In genomic region chr2:232523682-232524597, GRCh38 we compare ENCODE assay signal across 8 cellular contexts. TPM values are rescaled to one million over a fixed set of nuclear protein-coding genes. Genes with fewer than 3 reads are reported as not detected.
DNase-seq lines count a peak whose midpoint lies in the region; ATAC-seq, FAIRE-seq and TF ChIP-seq lines count a peak whose summit lies in the region.

No MANE protein-coding gene starts in this region.

- TF ChIP-seq POLR2A in K562 (conservative IDR thresholded peaks at IDR 0.05) = no peak
- no peak for TF ChIP-seq POLR2A in GM12892 (IDR thresholded peaks at IDR 0.05; ENCODE audit: low read depth, low read length)

- 0 out of 4 replicates have a peak, but pooled peaks of 1 of the 2 experiments have one; percentile 23 for TF ChIP-seq RAD21 in K562 (CRISPR knock-in tag; conservative IDR thresholded peaks at IDR 0.05 in 1 of 2, IDR thresholded peaks at IDR 0.05 in 1 of 2)

- no peak overlapping the region for H3K9ac ChIP-seq in K562 (ENCODE audit: insufficient read depth in 1 of 2, low read depth in 2 of 2, low read length in 2 of 2)

- FAIRE-seq in K562 (lab: Jason Lieb, UNC) (peak; percentile 23), GM12892 (lab: Jason Lieb, UNC) (no peak)

- H3K9me1 ChIP-seq in K562 (ENCODE audit: control insufficient read depth, insufficient read depth, low read length) = no peaks in the 10 kb centered on the region

- 2% methylated on average over 15 of the region's 75 CpGs for WGBS in K562 (ENCODE audit: insufficient coverage, low coverage, missing lambda C conversion rate)

- peaks cover 0 to 53% of the 10 kb centered on the region in 2 experiments; a peak in 3 of 5 replicates for H3K27me3 ChIP-seq in K562 (ENCODE audit: control insufficient read depth in 2 of 2, insufficient read depth in 2 of 2, low read length in 2 of 2)

- DNase-seq in NCI-H524 (lab: John Stamatoyannopoulos, UW) (peak; percentile 25 to 63), NCI-H524 treated with DMSO at 0.1 percent for 48 hours (lab: John Stamatoyannopoulos, UW) (no peak), NCI-H69 (lab: John Stamatoyannopoulos, UW) (peak; percentile 57), K562 (ENCODE audit: extremely low read depth in 1 of 4, low spot score in 3 of 4) (peak; percentile 59 to 72 (median 62)), islet precursor cell (peak; percentile 86), GM12892 (ENCODE audit: insufficient read length) (no peak)
- DNase-seq in stimulated activated naive CD8-positive, alpha-beta T cell treated with anti-CD3 and anti-CD28 coated beads, Interleukin-15, Interleukin-2, amounts not matched to agents 100 U/mL and 50 U/mL, for 24 hours = peak; percentile 60

- in situ Hi-C loops in K562 (cut with MboI) = no loop called here

- intact Hi-C loops in K562 (cut with micrococcal nuclease) = loop anchor here (5.0 kb wide), 3 partner anchors 77 to 287 kb away; no protein-coding TSS in a partner anchor

- H3K79me2 ChIP-seq in K562 (ENCODE audit: control insufficient read depth, insufficient read depth, low read length) = no peaks in the 10 kb centered on the region

- POLR2A ChIA-PET in K562 (lab: Yijun Ruan, JAX) = interaction anchor here (0.7 kb wide), 2 partner anchors 26 to 282 kb away, joined by 3 to 5 read pairs; partner anchors contain the start of genes EIF4E2 and TIGD1

- peaks cover 0 to 27% of the 10 kb centered on the region in 2 experiments; a peak in 2 of 5 replicates for H3K4me1 ChIP-seq in K562 (replicated peaks in 1 of 2; ENCODE audit: control insufficient read depth in 2 of 2, insufficient read depth in 2 of 2, low read length in 2 of 2)

- no peak overlapping the region for H3K27ac ChIP-seq in K562 (ENCODE audit: extremely low read depth, low read depth, low read length)

- BruUV-seq in K562 (replicated peaks; lab: Mats Ljungman, UMichigan) = no TSS peak

- TF ChIP-seq CTCF in K562 (IDR thresholded peaks at IDR 0.05 in 2 of 3, conservative IDR thresholded peaks at IDR 0.05 in 1 of 3; ENCODE audit: insufficient read depth in 2 of 3, low read depth in 1 of 3, low read length in 3 of 3) = peak; percentile 32 to 49 (median 35); a peak in 5 of 6 replicates

- CTCF ChIA-PET in K562 (lab: Yijun Ruan, JAX; ENCODE audit: low intra/inter-chr PET ratio) = no interaction called here

- ATAC-seq in K562 (peak; percentile 89), HG03108 (IDR thresholded peaks at IDR 0.05; ENCODE audit: unreplicated experiment) (no peak)
- ATAC-seq in stimulated activated naive CD8-positive, alpha-beta T cell treated with anti-CD3 and anti-CD28 coated beads, Interleukin-15, Interleukin-2, amounts not matched to agents 100 U/mL and 50 U/mL, for 24 hours = peak; percentile 58

- H4K20me1 ChIP-seq in K562 (replicated peaks; ENCODE audit: control insufficient read depth, insufficient read depth, low read length) = no peaks in the 10 kb centered on the region

- H3K9me3 ChIP-seq in K562 (replicated peaks; ENCODE audit: control insufficient read depth, insufficient read depth, low read depth, low read length) = no peaks in the 10 kb centered on the region

- 0 out of 2 replicates have a peak overlapping the region, but pooled peaks have one; percentile 13 for H3K4me3 ChIP-seq in K562

- H3K36me3 ChIP-seq in K562 (ENCODE audit: control insufficient read depth, insufficient read depth, low read length) = no peaks in the 10 kb centered on the region

- no peak overlapping the region for H3K4me2 ChIP-seq in K562 (ENCODE audit: insufficient read depth, low read length)

- no peak for TF ChIP-seq EP300 in K562 (IDR thresholded peaks at IDR 0.05; ENCODE audit: low read length)

- no peak overlapping the region for H2AFZ ChIP-seq in K562 (ENCODE audit: low read depth, low read length)

RNA-seq across cellular contexts. Expression of gene CHRND, which starts 2.0 kb away (rescaled TPM):
- total RNA-seq in K562 (2011; cell fraction: chromatin; rRNA removed; ENCODE audit: low replicate concordance) = not detected in 2 replicates
- total RNA-seq in K562 (2011; cell fraction: nucleolus; rRNA removed) = not detected in 2 replicates
- total RNA-seq in K562 (2011; cell fraction: nucleoplasm; rRNA removed) = not detected in 2 replicates
- total RNA-seq in K562 (2014; rRNA removed) (not detected in 2 replicates), K562 (2014; rRNA removed; fragmentation: Illumina TruSeq; extraction: Trizol) (not detected in 2 replicates), K562 (2015; rRNA removed; fragmentation: Illumina TruSeq; extraction: Trizol) (not detected in 2 replicates), K562 (2021) (not detected in 2 replicates)
- polyA plus RNA-seq in K562 (2011; rRNA removed) (not detected in 2 replicates), K562 (2014; fragmentation: Illumina TruSeq; extraction: Trizol) (not detected in 2 replicates), K562 (2014; fragmentation: Nextera tagmentation; extraction: Ambion mirVana) (not detected), K562 (2014; rRNA removed) (not detected in 2 replicates)
- polyA plus RNA-seq in K562 (2011; cell fraction: cytosol; rRNA removed) = not detected in 2 replicates
- not detected in 2 replicates for polyA plus RNA-seq in K562 (2011; cell fraction: nucleus; rRNA removed)
- not detected in 2 replicates for polyA plus RNA-seq in K562 (2012)
- polyA minus RNA-seq in K562 (2011; rRNA and poly(A)+ RNA removed) = not detected in 2 replicates
- not detected in 2 replicates for polyA minus RNA-seq in K562 (2011; cell fraction: cytosol; rRNA and poly(A)+ RNA removed)
- polyA minus RNA-seq in K562 (2011; cell fraction: nucleus; rRNA and poly(A)+ RNA removed) = not detected in 2 replicates
- polyA plus RNA-seq in GM12892 (2012; ENCODE audit: missing spikeins) = not detected

RNA-seq across cellular contexts. Expression of gene PRSS56, which starts 3.8 kb away (rescaled TPM):
- not detected in 2 replicates for total RNA-seq in K562 (2011; cell fraction: chromatin; rRNA removed; ENCODE audit: low replicate concordance)
- not detected in 2 replicates for total RNA-seq in K562 (2011; cell fraction: nucleolus; rRNA removed)
- not detected in 2 replicates for total RNA-seq in K562 (2011; cell fraction: nucleoplasm; rRNA removed)
- total RNA-seq in K562 (2014; rRNA removed) = not detected in 2 replicates
- not detected in 2 replicates for total RNA-seq in K562 (2014; rRNA removed; fragmentation: Illumina TruSeq; extraction: Trizol)
- not detected in 2 replicates for total RNA-seq in K562 (2015; rRNA removed; fragmentation: Illumina TruSeq; extraction: Trizol)
- total RNA-seq in K562 (2021) = not detected in 2 replicates
- polyA plus RNA-seq in K562 (2011; rRNA removed) = not detected in 2 replicates
- not detected in 2 replicates for polyA plus RNA-seq in K562 (2011; cell fraction: cytosol; rRNA removed)
- not detected in 2 replicates for polyA plus RNA-seq in K562 (2011; cell fraction: nucleus; rRNA removed)
- not detected in 2 replicates for polyA plus RNA-seq in K562 (2012)
- polyA plus RNA-seq in K562 (2014; fragmentation: Illumina TruSeq; extraction: Trizol) = not detected in 2 replicates
- not detected for polyA plus RNA-seq in K562 (2014; fragmentation: Nextera tagmentation; extraction: Ambion mirVana)
- polyA plus RNA-seq in K562 (2014; rRNA removed) = not detected in 2 replicates
- polyA minus RNA-seq in K562 (2011; rRNA and poly(A)+ RNA removed) = not detected in 2 replicates
- polyA minus RNA-seq in K562 (2011; cell fraction: cytosol; rRNA and poly(A)+ RNA removed) = not detected in 2 replicates
- polyA minus RNA-seq in K562 (2011; cell fraction: nucleus; rRNA and poly(A)+ RNA removed) = not detected in 2 replicates
- not detected for polyA plus RNA-seq in GM12892 (2012; ENCODE audit: missing spikeins)

RNA-seq across cellular contexts. Expression of gene CHRNG, which starts 15.6 kb away (rescaled TPM):
- not detected in 2 replicates for total RNA-seq in K562 (2011; cell fraction: chromatin; rRNA removed; ENCODE audit: low replicate concordance)
- not detected in 2 replicates for total RNA-seq in K562 (2011; cell fraction: nucleolus; rRNA removed)
- total RNA-seq in K562 (2011; cell fraction: nucleoplasm; rRNA removed) = not detected in 2 replicates
- total RNA-seq in K562 (2014; rRNA removed) (not detected in 2 replicates), K562 (2014; rRNA removed; fragmentation: Illumina TruSeq; extraction: Trizol) (not detected in 2 replicates), K562 (2015; rRNA removed; fragmentation: Illumina TruSeq; extraction: Trizol) (not detected in 2 replicates), K562 (2021) (not detected in 2 replicates)
- polyA plus RNA-seq in K562 (2011; rRNA removed) (not detected in 2 replicates), K562 (2014; fragmentation: Illumina TruSeq; extraction: Trizol) (not detected in 2 replicates), K562 (2014; fragmentation: Nextera tagmentation; extraction: Ambion mirVana) (not detected), K562 (2014; rRNA removed) (not detected in 2 replicates)
- polyA plus RNA-seq in K562 (2011; cell fraction: cytosol; rRNA removed) = not detected in 2 replicates
- polyA plus RNA-seq in K562 (2011; cell fraction: nucleus; rRNA removed) = not detected in 2 replicates
- 0.07 TPM in 1 of 2 replicates, not detected in the other for polyA plus RNA-seq in K562 (2012)
- not detected in 2 replicates for polyA minus RNA-seq in K562 (2011; rRNA and poly(A)+ RNA removed)
- polyA minus RNA-seq in K562 (2011; cell fraction: cytosol; rRNA and poly(A)+ RNA removed) = not detected in 2 replicates
- not detected in 2 replicates for polyA minus RNA-seq in K562 (2011; cell fraction: nucleus; rRNA and poly(A)+ RNA removed)
- polyA plus RNA-seq in GM12892 (2012; ENCODE audit: missing spikeins) = not detected

RNA-seq across cellular contexts. Expression of gene TIGD1, which starts 26.4 kb away (rescaled TPM):
- total RNA-seq in K562 (2011; cell fraction: chromatin; rRNA removed; ENCODE audit: low replicate concordance) = 21.5 and 44.0 TPM in 2 replicates
- 17.1 and 20.8 TPM in 2 replicates for total RNA-seq in K562 (2011; cell fraction: nucleolus; rRNA removed)
- total RNA-seq in K562 (2011; cell fraction: nucleoplasm; rRNA removed) = 17.3 and 24.3 TPM in 2 replicates
- total RNA-seq in K562 (2014; rRNA removed) (5.4 and 6.4 TPM in 2 replicates), K562 (2014; rRNA removed; fragmentation: Illumina TruSeq; extraction: Trizol) (7.7 and 8.9 TPM in 2 replicates), K562 (2015; rRNA removed; fragmentation: Illumina TruSeq; extraction: Trizol) (6.3 and 6.4 TPM in 2 replicates), K562 (2021) (7.0 and 7.1 TPM in 2 replicates)
- polyA plus RNA-seq in K562 (2011; rRNA removed) (9.8 TPM in 2 replicates), K562 (2014; fragmentation: Illumina TruSeq; extraction: Trizol) (6.6 and 7.0 TPM in 2 replicates), K562 (2014; fragmentation: Nextera tagmentation; extraction: Ambion mirVana) (1 to 10 TPM; 2.0 to 5.4 TPM), K562 (2014; rRNA removed) (9.0 and 10.1 TPM in 2 replicates)
- 3.9 and 7.2 TPM in 2 replicates for polyA plus RNA-seq in K562 (2011; cell fraction: cytosol; rRNA removed)
- 22.4 and 25.0 TPM in 2 replicates for polyA plus RNA-seq in K562 (2011; cell fraction: nucleus; rRNA removed)
- polyA plus RNA-seq in K562 (2012) = 3.9 and 7.4 TPM in 2 replicates
- polyA minus RNA-seq in K562 (2011; rRNA and poly(A)+ RNA removed) = 10.9 and 13.6 TPM in 2 replicates
- 3.1 and 3.2 TPM in 2 replicates for polyA minus RNA-seq in K562 (2011; cell fraction: cytosol; rRNA and poly(A)+ RNA removed)
- 16.4 and 27.3 TPM in 2 replicates for polyA minus RNA-seq in K562 (2011; cell fraction: nucleus; rRNA and poly(A)+ RNA removed)
- polyA plus RNA-seq in GM12892 (2012; ENCODE audit: missing spikeins) = 3.0 TPM

RNA-seq across cellular contexts. Expression of gene EIF4E2, which starts 26.5 kb away (rescaled TPM):
- 27.4 and 63.2 TPM in 2 replicates for total RNA-seq in K562 (2011; cell fraction: chromatin; rRNA removed; ENCODE audit: low replicate concordance)
- 23.7 and 30.0 TPM in 2 replicates for total RNA-seq in K562 (2011; cell fraction: nucleolus; rRNA removed)
- 38.7 and 47.6 TPM in 2 replicates for total RNA-seq in K562 (2011; cell fraction: nucleoplasm; rRNA removed)
- 63.5 and 82.7 TPM in 2 replicates for total RNA-seq in K562 (2014; rRNA removed)
- total RNA-seq in K562 (2014; rRNA removed; fragmentation: Illumina TruSeq; extraction: Trizol) = 81.0 and 96.4 TPM in 2 replicates
- 89.7 and 104 TPM in 2 replicates for total RNA-seq in K562 (2015; rRNA removed; fragmentation: Illumina TruSeq; extraction: Trizol)
- total RNA-seq in K562 (2021) = 51.3 and 53.9 TPM in 2 replicates
- polyA plus RNA-seq in K562 (2011; rRNA removed) = 17.8 and 33.9 TPM in 2 replicates
- polyA plus RNA-seq in K562 (2011; cell fraction: cytosol; rRNA removed) = 23.0 and 25.1 TPM in 2 replicates
- polyA plus RNA-seq in K562 (2011; cell fraction: nucleus; rRNA removed) = 35.6 and 40.4 TPM in 2 replicates
- polyA plus RNA-seq in K562 (2012) = 41.0 and 76.0 TPM in 2 replicates
- 85.4 and 89.1 TPM in 2 replicates for polyA plus RNA-seq in K562 (2014; fragmentation: Illumina TruSeq; extraction: Trizol)
- polyA plus RNA-seq in K562 (2014; fragmentation: Nextera tagmentation; extraction: Ambion mirVana) = 100 to 1,000 TPM in 1 of 2 experiments, 10 to 100 TPM in 1; 77.5 to 169 TPM
- polyA plus RNA-seq in K562 (2014; rRNA removed) = 49.3 and 54.4 TPM in 2 replicates
- polyA minus RNA-seq in K562 (2011; rRNA and poly(A)+ RNA removed) = 19.9 and 20.6 TPM in 2 replicates
- polyA minus RNA-seq in K562 (2011; cell fraction: cytosol; rRNA and poly(A)+ RNA removed) = 8.9 and 12.3 TPM in 2 replicates
- polyA minus RNA-seq in K562 (2011; cell fraction: nucleus; rRNA and poly(A)+ RNA removed) = 11.4 and 28.1 TPM in 2 replicates
- 80.5 TPM for polyA plus RNA-seq in GM12892 (2012; ENCODE audit: missing spikeins)

Comparison
In these comparisons a context has a peak if more than half of its experiments do, and no peak if none do; other contexts are left out.
1. DNase-seq: peak in NCI-H524 (2 of 2), NCI-H69 (single experiment), K562 (4 of 4), islet precursor cell (single experiment) and stimulated activated naive CD8-positive, alpha-beta T cell treated with anti-CD3 and anti-CD28 coated beads, Interleukin-15, Interleukin-2, amounts not matched to agents 100 U/mL and 50 U/mL, for 24 hours (single experiment); none in NCI-H524 treated with DMSO at 0.1 percent for 48 hours (single experiment) and GM12892 (single experiment).